ENCODE assay signal across 1 cellular context in genomic region chr5:92544042-92544441, GRCh38.
TF ChIP-seq lines count a peak whose summit lies in the region.

No MANE protein-coding gene starts in this region.

TF ChIP-seq in SK-N-SH treated with all-trans-retinoic acid at 6 μM for 48 hours, 23 proteins besides CTCF, POLR2A, EP300 and RAD21 (continued from another document):
- TF ChIP-seq TSHZ2 (CRISPR knock-in tag; IDR thresholded peaks at IDR 0.05) (no peak), ARNTL (CRISPR knock-in tag; IDR thresholded peaks at IDR 0.05; ENCODE audit: borderline replicate concordance, low read depth) (no peak), ZNF8 (CRISPR knock-in tag; IDR thresholded peaks at IDR 0.05) (no peak), ZFP3 (CRISPR knock-in tag; IDR thresholded peaks at IDR 0.05) (no peak), ZNF565 (CRISPR knock-in tag; conservative IDR thresholded peaks at IDR 0.05; ENCODE audit: low read depth) (no peak)
TF ChIP-seq in SK-N-SH treated with all-trans-retinoic acid at 6 μM for 48 hours: peak in this region for 0.
